ENCODE assay signal across 23 cellular contexts in the genomic region with DNA sequence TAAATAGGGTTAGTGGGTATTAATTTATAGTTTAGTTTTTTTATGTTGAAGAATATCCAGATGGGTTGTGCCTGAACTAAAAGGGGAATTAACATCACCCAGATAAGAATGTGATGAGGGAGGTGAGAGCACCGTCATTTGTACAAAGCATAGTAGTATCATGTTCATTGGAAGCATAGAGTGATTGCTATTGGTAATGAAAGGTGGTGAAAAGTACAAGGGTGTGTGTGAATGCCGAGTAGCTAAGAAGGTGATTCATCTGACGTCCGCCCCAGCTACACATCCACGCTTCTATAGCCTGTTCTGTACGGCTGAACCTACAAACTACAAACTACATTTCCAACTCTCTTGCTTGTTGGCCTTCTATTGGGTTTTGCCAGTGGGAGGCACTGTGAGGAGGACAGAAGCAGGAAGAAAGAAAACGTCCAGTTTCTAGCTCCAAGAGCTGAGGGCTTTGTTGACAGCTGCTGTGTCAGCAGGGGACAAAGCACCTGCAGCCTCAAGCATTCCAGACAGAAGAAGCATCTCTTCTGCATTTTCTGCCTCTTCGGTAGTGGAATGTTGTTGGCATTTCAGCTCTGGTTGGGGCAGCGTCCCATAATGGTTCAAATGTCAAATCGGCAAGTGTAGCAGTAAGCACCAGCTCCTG.
A peak's percentile ranks its signal among the peaks of the same experiment; 100 is the strongest.
DNase-seq lines count a peak whose midpoint lies in the region; ATAC-seq, FAIRE-seq and TF ChIP-seq lines count a peak whose summit lies in the region.
"Had no signal": no experiment of that assay in that cellular context is flagged by ENCODE, and none has a peak within 500 bp of the region (broad histone marks: within the 10 kb centered on the region; RNA-seq: fewer than 3 reads in every experiment).

No MANE protein-coding gene starts in this region.

- ATAC-seq in left ventricle myocardium superior (peak; percentile 52), WTC11 (peak; percentile 71), HG03175 (IDR thresholded peaks at IDR 0.05; ENCODE audit: unreplicated experiment) (no peak)
- ATAC-seq: K562 had no signal

- TF ChIP-seq CTCF in WTC11 (IDR thresholded peaks at IDR 0.05) = no peak

- FAIRE-seq in GM12891 (lab: Jason Lieb, UNC) = no peak
- FAIRE-seq: GM12892, K562, RCC 7860 had no signal

- H3K36me3 Mint-ChIP-seq in WTC11 = no peaks in the 10 kb centered on the region
- H3K36me3 Mint-ChIP-seq: CD4-positive, alpha-beta memory T cell had no signal

- H3K4me3 Mint-ChIP-seq in WTC11 = no peak overlapping the region
- H3K4me3 Mint-ChIP-seq: CD4-positive, alpha-beta memory T cell had no signal

- no peak for DNase-seq in left ventricle myocardium superior
- no peak for DNase-seq in cardiac septum (ENCODE audit: low spot score)
- DNase-seq in WTC11 (ENCODE audit: low spot score) = peak; percentile 16
- DNase-seq in iPS-NIHi11 (ENCODE audit: low spot score) = peak; percentile 8
- DNase-seq in NCI-H2107 (lab: John Stamatoyannopoulos, UW) = no peak
- no peak for DNase-seq in GM12891 (ENCODE audit: insufficient read length, low spot score)
- DNase-seq: 8988T; Caco-2; CD4-positive, alpha-beta memory T cell; DMS 273 treated with DMSO at 0.1 percent for 48 hours; DMS79 treated with DMSO at 0.1 percent for 48 hours; MG63; NCI-H1417 treated with DMSO at 0.1 percent for 48 hours; NCI-H1930; NCI-H2227 treated with DMSO at 0.1 percent for 48 hours; NCI-H510A; NCI-H748 treated with DMSO at 0.1 percent for 48 hours; OCI-M1; SJCRH30 had no signal

- CTCF ChIA-PET in WTC11 (lab: Charles Lee) = interaction anchor here (0.9 to 1.0 kb wide), 2 partner anchors 222 to 249 kb away, joined by 3 to 4 read pairs; no protein-coding TSS in a partner anchor

- H3K27ac Mint-ChIP-seq in WTC11 = no peak overlapping the region
- H3K27ac Mint-ChIP-seq: CD4-positive, alpha-beta memory T cell had no signal

- intact Hi-C loops in left ventricle myocardium superior (cut with micrococcal nuclease) = no loop called here
- intact Hi-C loops in cardiac septum (cut with DNase I) = no loop called here

- no peaks in the 10 kb centered on the region for H3K27me3 Mint-ChIP-seq in WTC11 (ENCODE audit: low read depth)
- H3K27me3 Mint-ChIP-seq: CD4-positive, alpha-beta memory T cell had no signal

- H3K4me1 Mint-ChIP-seq in WTC11 = peaks cover 20% of the 10 kb centered on the region
- H3K4me1 Mint-ChIP-seq: CD4-positive, alpha-beta memory T cell had no signal

- no peaks in the 10 kb centered on the region for H3K9me3 Mint-ChIP-seq in WTC11

- POLR2A ChIA-PET in WTC11 (lab: Charles Lee) = no interaction called here

- TF ChIP-seq POLR2A in GM12891 (IDR thresholded peaks at IDR 0.05; ENCODE audit: low read depth, low read length) = no peak

TF ChIP-seq in WTC11, 78 proteins besides CTCF, POLR2A, EP300 and RAD21 (continues in another document):
- TF ChIP-seq, protein P1, sequence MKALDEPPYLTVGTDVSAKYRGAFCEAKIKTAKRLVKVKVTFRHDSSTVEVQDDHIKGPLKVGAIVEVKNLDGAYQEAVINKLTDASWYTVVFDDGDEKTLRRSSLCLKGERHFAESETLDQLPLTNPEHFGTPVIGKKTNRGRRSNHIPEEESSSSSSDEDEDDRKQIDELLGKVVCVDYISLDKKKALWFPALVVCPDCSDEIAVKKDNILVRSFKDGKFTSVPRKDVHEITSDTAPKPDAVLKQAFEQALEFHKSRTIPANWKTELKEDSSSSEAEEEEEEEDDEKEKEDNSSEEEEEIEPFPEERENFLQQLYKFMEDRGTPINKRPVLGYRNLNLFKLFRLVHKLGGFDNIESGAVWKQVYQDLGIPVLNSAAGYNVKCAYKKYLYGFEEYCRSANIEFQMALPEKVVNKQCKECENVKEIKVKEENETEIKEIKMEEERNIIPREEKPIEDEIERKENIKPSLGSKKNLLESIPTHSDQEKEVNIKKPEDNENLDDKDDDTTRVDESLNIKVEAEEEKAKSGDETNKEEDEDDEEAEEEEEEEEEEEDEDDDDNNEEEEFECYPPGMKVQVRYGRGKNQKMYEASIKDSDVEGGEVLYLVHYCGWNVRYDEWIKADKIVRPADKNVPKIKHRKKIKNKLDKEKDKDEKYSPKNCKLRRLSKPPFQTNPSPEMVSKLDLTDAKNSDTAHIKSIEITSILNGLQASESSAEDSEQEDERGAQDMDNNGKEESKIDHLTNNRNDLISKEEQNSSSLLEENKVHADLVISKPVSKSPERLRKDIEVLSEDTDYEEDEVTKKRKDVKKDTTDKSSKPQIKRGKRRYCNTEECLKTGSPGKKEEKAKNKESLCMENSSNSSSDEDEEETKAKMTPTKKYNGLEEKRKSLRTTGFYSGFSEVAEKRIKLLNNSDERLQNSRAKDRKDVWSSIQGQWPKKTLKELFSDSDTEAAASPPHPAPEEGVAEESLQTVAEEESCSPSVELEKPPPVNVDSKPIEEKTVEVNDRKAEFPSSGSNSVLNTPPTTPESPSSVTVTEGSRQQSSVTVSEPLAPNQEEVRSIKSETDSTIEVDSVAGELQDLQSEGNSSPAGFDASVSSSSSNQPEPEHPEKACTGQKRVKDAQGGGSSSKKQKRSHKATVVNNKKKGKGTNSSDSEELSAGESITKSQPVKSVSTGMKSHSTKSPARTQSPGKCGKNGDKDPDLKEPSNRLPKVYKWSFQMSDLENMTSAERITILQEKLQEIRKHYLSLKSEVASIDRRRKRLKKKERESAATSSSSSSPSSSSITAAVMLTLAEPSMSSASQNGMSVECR (CRISPR knock-in tag; IDR thresholded peaks at IDR 0.05; ENCODE audit: borderline replicate concordance) = no peak
- TF ChIP-seq GTF2I (CRISPR knock-in tag; conservative IDR thresholded peaks at IDR 0.05) = no peak
- TF ChIP-seq, protein P2, sequence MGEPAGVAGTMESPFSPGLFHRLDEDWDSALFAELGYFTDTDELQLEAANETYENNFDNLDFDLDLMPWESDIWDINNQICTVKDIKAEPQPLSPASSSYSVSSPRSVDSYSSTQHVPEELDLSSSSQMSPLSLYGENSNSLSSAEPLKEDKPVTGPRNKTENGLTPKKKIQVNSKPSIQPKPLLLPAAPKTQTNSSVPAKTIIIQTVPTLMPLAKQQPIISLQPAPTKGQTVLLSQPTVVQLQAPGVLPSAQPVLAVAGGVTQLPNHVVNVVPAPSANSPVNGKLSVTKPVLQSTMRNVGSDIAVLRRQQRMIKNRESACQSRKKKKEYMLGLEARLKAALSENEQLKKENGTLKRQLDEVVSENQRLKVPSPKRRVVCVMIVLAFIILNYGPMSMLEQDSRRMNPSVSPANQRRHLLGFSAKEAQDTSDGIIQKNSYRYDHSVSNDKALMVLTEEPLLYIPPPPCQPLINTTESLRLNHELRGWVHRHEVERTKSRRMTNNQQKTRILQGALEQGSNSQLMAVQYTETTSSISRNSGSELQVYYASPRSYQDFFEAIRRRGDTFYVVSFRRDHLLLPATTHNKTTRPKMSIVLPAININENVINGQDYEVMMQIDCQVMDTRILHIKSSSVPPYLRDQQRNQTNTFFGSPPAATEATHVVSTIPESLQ (CRISPR knock-in tag; IDR thresholded peaks at IDR 0.05) = no peak
- TF ChIP-seq FOXK1 (CRISPR knock-in tag; IDR thresholded peaks at IDR 0.05) = no peak
- no peak for TF ChIP-seq NFE2L1 (CRISPR knock-in tag; IDR thresholded peaks at IDR 0.05)

TF ChIP-seq in GM12891, 5 proteins besides CTCF, POLR2A, EP300 and RAD21:
- TF ChIP-seq SPI1 (IDR thresholded peaks at IDR 0.05; ENCODE audit: low read depth, low read length) = no peak
- no peak for TF ChIP-seq POU2F2 (IDR thresholded peaks at IDR 0.05; ENCODE audit: low read depth, low read length)
- TF ChIP-seq PAX5 (IDR thresholded peaks at IDR 0.05; ENCODE audit: insufficient read depth, low read length, severe bottlenecking) = no peak
- TF ChIP-seq TAF1 (IDR thresholded peaks at IDR 0.05; ENCODE audit: low read depth, low read length) = no peak
- TF ChIP-seq POLR2AphosphoS5 (IDR thresholded peaks at IDR 0.05; ENCODE audit: low read depth, low read length) = no peak

Comparison
In these comparisons a context has a peak if more than half of its experiments do, and no peak if none do; other contexts are left out.
1. DNase-seq: peak in WTC11 (single experiment) and iPS-NIHi11 (single experiment); none in left ventricle myocardium superior (single experiment), cardiac septum (single experiment), NCI-H2107 (single experiment) and GM12891 (single experiment).